ENCODE assay signal across 1 cellular context in the genomic region with DNA sequence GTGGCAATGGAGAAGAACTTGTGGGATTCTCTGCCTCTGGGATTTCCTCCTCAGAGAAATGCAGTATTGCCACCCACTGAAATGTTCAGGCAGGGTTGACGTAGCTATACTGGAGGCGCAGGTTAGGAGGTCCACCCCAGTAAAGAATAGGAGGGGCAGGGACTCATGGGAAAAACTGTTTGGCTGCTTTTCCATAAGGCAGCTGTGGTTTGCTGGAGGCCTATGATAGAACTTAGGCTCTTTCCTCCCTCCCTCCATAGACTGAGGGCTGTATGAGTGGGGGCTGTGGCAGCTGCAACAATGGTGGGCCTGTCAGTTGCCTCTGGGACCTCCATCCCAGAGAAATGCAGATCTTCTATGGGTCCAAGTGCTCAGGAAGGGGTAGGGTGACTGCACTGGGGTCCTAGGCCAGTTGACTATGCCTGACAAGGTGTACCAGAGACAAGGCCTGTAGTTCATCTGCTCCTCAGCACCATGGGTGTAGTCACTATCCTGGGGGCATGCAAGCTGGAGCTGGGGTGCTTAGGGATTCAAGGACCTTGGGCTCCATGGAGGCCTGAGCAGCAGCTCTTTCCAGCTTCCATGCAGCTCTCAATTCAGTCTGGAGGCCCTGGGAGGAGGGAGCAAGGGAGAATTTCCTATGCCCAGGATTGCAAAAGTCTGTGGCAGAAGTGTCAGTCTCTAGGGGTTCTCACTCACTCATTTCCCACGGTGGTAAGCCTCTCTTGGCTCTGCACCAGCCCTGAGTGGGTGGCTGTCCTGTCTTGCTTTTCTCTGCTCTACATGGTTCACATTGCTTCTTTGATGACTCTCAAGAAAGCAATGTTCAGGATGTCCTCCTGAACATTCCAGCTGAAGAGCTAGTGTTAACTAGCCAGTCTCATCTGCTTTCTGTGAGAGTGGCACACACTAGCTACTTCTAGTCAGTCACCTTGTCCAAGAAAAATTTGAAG.
TF ChIP-seq lines count a peak whose summit lies in the region.

No MANE protein-coding gene starts in this region.

TF ChIP-seq in GM12878, 131 proteins besides CTCF, POLR2A, EP300 and RAD21 (continued from another document):
- TF ChIP-seq, protein P1, sequence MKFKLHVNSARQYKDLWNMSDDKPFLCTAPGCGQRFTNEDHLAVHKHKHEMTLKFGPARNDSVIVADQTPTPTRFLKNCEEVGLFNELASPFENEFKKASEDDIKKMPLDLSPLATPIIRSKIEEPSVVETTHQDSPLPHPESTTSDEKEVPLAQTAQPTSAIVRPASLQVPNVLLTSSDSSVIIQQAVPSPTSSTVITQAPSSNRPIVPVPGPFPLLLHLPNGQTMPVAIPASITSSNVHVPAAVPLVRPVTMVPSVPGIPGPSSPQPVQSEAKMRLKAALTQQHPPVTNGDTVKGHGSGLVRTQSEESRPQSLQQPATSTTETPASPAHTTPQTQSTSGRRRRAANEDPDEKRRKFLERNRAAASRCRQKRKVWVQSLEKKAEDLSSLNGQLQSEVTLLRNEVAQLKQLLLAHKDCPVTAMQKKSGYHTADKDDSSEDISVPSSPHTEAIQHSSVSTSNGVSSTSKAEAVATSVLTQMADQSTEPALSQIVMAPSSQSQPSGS (IDR thresholded peaks at IDR 0.05; ENCODE audit: low read length) = peak; percentile 53; the same call in 1 of the 2 replicates
TF ChIP-seq in GM12878: peak in this region for 14.
